25 cellular contexts compared by ENCODE assay signal in the genomic region with DNA sequence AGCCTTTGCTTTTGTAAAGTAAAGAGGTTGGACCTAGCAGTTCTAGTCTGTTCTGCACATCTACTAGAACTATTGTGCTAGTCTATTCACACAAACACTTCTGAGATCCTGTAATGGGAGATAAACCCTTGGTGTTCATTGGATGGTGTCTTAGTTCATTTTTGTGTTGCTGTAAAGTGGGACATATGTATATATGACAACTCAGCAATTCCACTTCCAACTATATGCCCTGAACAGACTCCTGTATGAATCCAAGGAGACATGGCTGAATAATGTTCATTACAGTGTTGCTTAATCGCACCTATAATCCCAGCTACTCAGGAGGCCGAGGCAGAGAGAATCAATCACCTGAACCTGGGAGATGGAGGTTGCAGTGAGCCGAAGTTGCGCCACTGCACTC.
"Had no signal": no experiment of that assay in that cellular context is flagged by ENCODE, and none has a peak within 500 bp of the region (broad histone marks: within the 10 kb centered on the region; RNA-seq: fewer than 3 reads in every experiment).

No MANE protein-coding gene starts in this region.

- H3K27me3 ChIP-seq: dorsolateral prefrontal cortex, heart left ventricle, neural progenitor cell, pancreas, spleen, suprapubic skin, thyroid gland had no signal

- H3K4me1 Mint-ChIP-seq: neural progenitor cell had no signal

- H3K4me3 Mint-ChIP-seq: memory B cell; natural killer cell treated with Interleukin-12 subunit alpha and Interleukin-12 subunit beta and Interleukin-15 and Interleukin-18, amount 100 ng/mL, for 72 hours; neural progenitor cell had no signal

- H3K4me1 ChIP-seq: neural progenitor cell, prostate gland, thyroid gland had no signal

- H3K36me3 Mint-ChIP-seq: natural killer cell treated with Interleukin-12 subunit alpha and Interleukin-12 subunit beta and Interleukin-15 and Interleukin-18, amount 100 ng/mL, for 72 hours had no signal

- H3K4me2 ChIP-seq: neural progenitor cell had no signal

- H3K9me3 ChIP-seq: heart left ventricle, pancreas, prostate gland, spleen, suprapubic skin, thyroid gland had no signal

- H3K36me3 ChIP-seq: pancreas, prostate gland, suprapubic skin, thyroid gland had no signal

- DNase-seq: dorsolateral prefrontal cortex; effector CD8-positive, alpha-beta T cell; heart left ventricle; hypothalamus; kidney glomerular epithelial cell; midbrain; occipital lobe; pancreas; stimulated activated CD4-positive, alpha-beta T cell treated with anti-CD3 and anti-CD28 coated beads, Interleukin-15, amount 100 ng/mL, for 24 hours; stimulated activated CD4-positive, alpha-beta T cell treated with anti-CD3 and anti-CD28 coated beads, Interleukin-1b, Interleukin-23, amount 100 ng/mL, for 48 hours; stimulated activated CD4-positive, alpha-beta T cell treated with anti-CD3 and anti-CD28 coated beads, Interleukin-4, amount 100 ng/mL, for 4 hours; stimulated activated naive CD4-positive, alpha-beta T cell; thyroid gland had no signal

- ATAC-seq: esophagus mucosa; heart left ventricle; natural killer cell treated with Interleukin-12 subunit alpha and Interleukin-12 subunit beta and Interleukin-15 and Interleukin-18, amount 100 ng/mL, for 72 hours; sciatic nerve had no signal

- H3K27ac Mint-ChIP-seq: memory B cell, neural progenitor cell had no signal

- H3K9me3 Mint-ChIP-seq: memory B cell; natural killer cell treated with Interleukin-12 subunit alpha and Interleukin-12 subunit beta and Interleukin-15 and Interleukin-18, amount 100 ng/mL, for 72 hours; neural progenitor cell had no signal

- H3K4me3 ChIP-seq: coronary artery, dorsolateral prefrontal cortex, heart left ventricle, neural progenitor cell, pancreas, prostate gland, spleen, suprapubic skin, thyroid gland had no signal

- H3K27me3 Mint-ChIP-seq: memory B cell; natural killer cell treated with Interleukin-12 subunit alpha and Interleukin-12 subunit beta and Interleukin-15 and Interleukin-18, amount 100 ng/mL, for 72 hours had no signal

- FAIRE-seq: endometrium, frontal cortex, islet of Langerhans, pancreas had no signal

- H3K27ac ChIP-seq: coronary artery, dorsolateral prefrontal cortex, heart left ventricle, neural progenitor cell, prostate gland, spleen, suprapubic skin, thyroid gland had no signal
